ENCODE assay signal across 20 cellular contexts in the genomic region with DNA sequence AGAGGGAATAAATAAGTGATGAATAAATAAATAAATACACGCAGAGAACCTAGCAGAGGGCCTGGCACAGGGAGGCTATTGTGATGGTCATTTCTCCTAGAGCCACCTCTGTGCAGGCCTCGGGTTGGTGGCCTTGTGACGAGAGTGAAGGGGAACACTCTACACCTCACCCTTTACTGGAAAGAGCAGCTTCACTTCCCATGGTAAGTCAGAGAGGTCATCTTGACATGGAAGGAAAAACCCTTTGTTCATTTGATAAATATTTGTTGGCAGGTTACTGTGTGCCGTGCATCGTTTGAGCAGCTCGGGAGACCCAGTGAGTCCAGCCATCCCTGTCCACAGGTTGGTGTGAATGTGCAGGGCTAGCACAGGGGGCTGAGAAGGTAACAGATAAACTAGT.
DNase-seq lines count a peak whose midpoint lies in the region; ATAC-seq and TF ChIP-seq lines count a peak whose summit lies in the region.
"Had no signal": no experiment of that assay in that cellular context is flagged by ENCODE, and none has a peak within 500 bp of the region (broad histone marks: within the 10 kb centered on the region; RNA-seq: fewer than 3 reads in every experiment).

No MANE protein-coding gene starts in this region.

- H3K4me1 ChIP-seq in cardiac muscle cell (ENCODE audit: low read depth): peaks cover 29% of the 10 kb centered on the region
- peaks cover 74% of the 10 kb centered on the region for H3K4me1 ChIP-seq in PC-9 (replicated peaks; ENCODE audit: insufficient read depth)
- peaks cover 50% of the 10 kb centered on the region for H3K4me1 ChIP-seq in lower lobe of right lung
- H3K4me1 ChIP-seq in skeletal muscle satellite cell (ENCODE audit: control insufficient read depth, insufficient read depth, low read length): peaks cover 65% of the 10 kb centered on the region
- peaks cover 0 to 48% (median 4%) of the 10 kb centered on the region in 4 donors for H3K4me1 ChIP-seq in tibial nerve

- H3K9ac ChIP-seq in skeletal muscle satellite cell (ENCODE audit: low read depth, low read length): peak overlapping the region; percentile 44

- CTCF ChIA-PET in PC-9 (lab: Charles Lee): no interaction called here

- H3K9me3 ChIP-seq in cardiac muscle cell (ENCODE audit: low read depth): no peaks in the 10 kb centered on the region
- H3K9me3 ChIP-seq in PC-9 (ENCODE audit: insufficient read depth, low read depth): no peaks in the 10 kb centered on the region
- H3K9me3 ChIP-seq in lower lobe of right lung: no peaks in the 10 kb centered on the region
- H3K9me3 ChIP-seq in skeletal muscle satellite cell (replicated peaks; ENCODE audit: low read length): no peaks in the 10 kb centered on the region
- no peaks in the 10 kb centered on the region for H3K9me3 ChIP-seq in tibial nerve
- H3K9me3 ChIP-seq: ovary, vagina had no signal

- H3K27ac ChIP-seq in cardiac muscle cell (peak overlapping the region; percentile 82), PC-9 (peak overlapping the region; percentile 87), lower lobe of right lung (peak overlapping the region; percentile 61), tibial nerve (no peak overlapping the region)
- H3K27ac ChIP-seq: ovary, vagina had no signal

- intact Hi-C loops in left cardiac atrium (cut with DNase I): no loop called here
- intact Hi-C loops in PC-9 (cut with micrococcal nuclease; ENCODE audit: unreplicated experiment): loop anchor here (5.0 kb wide), 1 partner anchor 69 kb away; the partner anchor contains the start of gene PODXL
- intact Hi-C loops in lower lobe of right lung (cut with DNase I): no loop called here

- no peak overlapping the region for H3K4me3 ChIP-seq in cardiac muscle cell
- H3K4me3 ChIP-seq in PC-9: no peak overlapping the region
- no peak overlapping the region for H3K4me3 ChIP-seq in lower lobe of right lung
- H3K4me3 ChIP-seq in skeletal muscle satellite cell (ENCODE audit: low read length): no peak overlapping the region
- H3K4me3 ChIP-seq in tibial nerve: no peak overlapping the region
- H3K4me3 ChIP-seq: ovary, vagina had no signal

- no peaks in the 10 kb centered on the region for H3K27me3 ChIP-seq in cardiac muscle cell
- H3K27me3 ChIP-seq in PC-9 (ENCODE audit: insufficient read depth, low read depth): no peaks in the 10 kb centered on the region
- peaks cover 4% of the 10 kb centered on the region for H3K27me3 ChIP-seq in lower lobe of right lung (ENCODE audit: low read depth)
- no peaks in the 10 kb centered on the region for H3K27me3 ChIP-seq in skeletal muscle satellite cell (ENCODE audit: control insufficient read depth, insufficient read depth, low read length)
- H3K27me3 ChIP-seq in tibial nerve: no peaks in the 10 kb centered on the region
- H3K27me3 ChIP-seq: ovary, vagina had no signal

- ATAC-seq in left cardiac atrium (no peak), lower lobe of right lung (no peak)
- ATAC-seq: activated T-cell treated with anti-CD3 and anti-CD28 coated beads, Interleukin-2, amount 50 U/mL, for 4 hours; effector memory CD8-positive, alpha-beta T cell; stimulated activated naive CD8-positive, alpha-beta T cell treated with anti-CD3 and anti-CD28 coated beads, Interleukin-15, Interleukin-2, amounts not matched to agents 100 U/mL and 50 U/mL, for 24 hours had no signal

- H2AFZ ChIP-seq in PC-9: no peak overlapping the region

- peak overlapping the region; percentile 71 for H3K4me2 ChIP-seq in PC-9
- H3K4me2 ChIP-seq in skeletal muscle satellite cell (ENCODE audit: low read length): peak overlapping the region; percentile 37

- no peaks in the 10 kb centered on the region for H3K9me2 ChIP-seq in PC-9 (ENCODE audit: insufficient read depth)

- H3K36me3 ChIP-seq in cardiac muscle cell: no peaks in the 10 kb centered on the region
- no peaks in the 10 kb centered on the region for H3K36me3 ChIP-seq in PC-9 (ENCODE audit: low read depth)
- no peaks in the 10 kb centered on the region for H3K36me3 ChIP-seq in lower lobe of right lung
- H3K36me3 ChIP-seq in skeletal muscle satellite cell (ENCODE audit: insufficient read depth, low read length): no peaks in the 10 kb centered on the region
- no peaks in the 10 kb centered on the region for H3K36me3 ChIP-seq in tibial nerve
- H3K36me3 ChIP-seq: ovary, vagina had no signal

- TF ChIP-seq POLR2A in tibial nerve (IDR thresholded peaks at IDR 0.05): no peak

- no peaks in the 10 kb centered on the region for H4K20me1 ChIP-seq in PC-9 (ENCODE audit: insufficient read depth)

- H3K79me2 ChIP-seq in PC-9 (ENCODE audit: low read depth): no peaks in the 10 kb centered on the region

- no TSS peak for BruUV-seq in PC-9 (replicated peaks; lab: Mats Ljungman, UMichigan)

- no peak for TF ChIP-seq EP300 in tibial nerve (IDR thresholded peaks at IDR 0.05)

- no peak for TF ChIP-seq CTCF in cardiac muscle cell (IDR thresholded peaks at IDR 0.05; ENCODE audit: low read depth, low read length)
- no peak for TF ChIP-seq CTCF in PC-9 (conservative IDR thresholded peaks at IDR 0.05)
- TF ChIP-seq CTCF in lower lobe of right lung (IDR thresholded peaks at IDR 0.05): no peak
- TF ChIP-seq CTCF in tibial nerve (IDR thresholded peaks at IDR 0.05): no peak

- POLR2A ChIA-PET in PC-9 (lab: Charles Lee; ENCODE audit: unreplicated experiment): interaction anchor here (0.5 kb wide), 1 partner anchor 177 kb away, joined by 3 read pairs; no protein-coding TSS in a partner anchor

- H3F3A ChIP-seq in PC-9 (ENCODE audit: insufficient read depth, low read depth): peaks cover 44% of the 10 kb centered on the region

- 88 to 89% methylated on average over 6 of the region's 6 CpGs for WGBS in tibial nerve, 2 donors

- DNase-seq in cardiac muscle cell (ENCODE audit: low read depth in 1 of 2, low spot score in 1 of 2) (no peak), left cardiac atrium (no peak), PC-9 (no peak), lower lobe of right lung (no peak), tibial nerve (ENCODE audit: low spot score in 2 of 2) (no peak), NCI-H774 (lab: John Stamatoyannopoulos, UW) (no peak), COR-L47 (lab: John Stamatoyannopoulos, UW) (no peak)
- DNase-seq: activated CD4-positive, CD25-positive, alpha-beta regulatory T cell; activated gamma-delta T cell; activated T-cell treated with anti-CD3 and anti-CD28 coated beads, Interleukin-2, amount 50 U/mL, for 4 hours; central memory CD4-positive, alpha-beta T cell; effector memory CD8-positive, alpha-beta T cell; NCI-H2029 treated with DMSO at 0.1 percent for 48 hours; NCI-H2227 treated with DMSO at 0.1 percent for 48 hours; NCI-H526 treated with DMSO at 0.1 percent for 48 hours; ovary; small intestine; stimulated activated naive CD8-positive, alpha-beta T cell treated with anti-CD3 and anti-CD28 coated beads, Interleukin-15, Interleukin-2, amounts not matched to agents 100 U/mL and 50 U/mL, for 24 hours had no signal

Comparison
In these comparisons a context has a peak if more than half of its experiments do, and no peak if none do; other contexts are left out.
1. H3K27ac ChIP-seq: peak in cardiac muscle cell (single experiment), PC-9 (single experiment) and lower lobe of right lung (single experiment); none in tibial nerve (0 of 4).